1 cellular context compared by ENCODE assay signal in the genomic region with DNA sequence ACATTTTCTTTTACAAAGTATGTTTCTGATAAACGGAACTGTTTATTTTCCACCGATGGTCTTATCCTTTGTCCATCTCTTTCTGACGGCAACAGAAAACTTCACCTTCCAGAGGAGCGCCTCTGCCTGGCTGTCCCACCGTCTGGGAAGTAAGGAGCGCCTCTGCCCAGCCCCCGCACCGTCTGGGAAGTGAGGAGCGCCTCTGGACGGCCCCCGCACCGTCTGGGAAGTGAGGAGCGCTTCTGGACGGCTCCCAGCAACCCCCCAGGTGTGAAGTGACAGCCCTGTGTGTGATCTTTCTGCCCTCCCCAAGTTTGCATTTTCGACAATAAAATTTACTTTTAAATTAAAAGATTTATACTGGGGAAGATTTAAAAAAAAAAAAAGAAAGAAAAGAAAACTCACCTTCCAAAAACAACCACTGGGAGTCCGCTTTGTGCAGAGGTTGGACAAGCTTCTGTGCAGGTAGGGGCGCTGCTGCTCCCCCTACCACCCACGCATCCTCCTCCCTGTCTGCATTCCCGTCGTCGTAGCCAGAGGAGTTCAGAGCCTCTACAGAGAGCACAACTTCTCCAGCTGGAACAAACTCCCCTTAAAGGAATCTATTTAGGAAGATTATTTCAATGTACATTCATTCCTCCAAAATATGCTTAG.
TF ChIP-seq lines count a peak whose summit lies in the region.

No MANE protein-coding gene starts in this region.

TF ChIP-seq in GM12878, 131 proteins besides CTCF, POLR2A, EP300 and RAD21 (continues in another document):
- no peak for TF ChIP-seq MEF2B (IDR thresholded peaks at IDR 0.05; ENCODE audit: partially characterized antibody, poor library complexity, severe bottlenecking)
- TF ChIP-seq MTA2 (IDR thresholded peaks at IDR 0.05; ENCODE audit: low read depth), result no peak
- TF ChIP-seq DPF2 (IDR thresholded peaks at IDR 0.05), result no peak
- no peak for TF ChIP-seq SMAD1 (IDR thresholded peaks at IDR 0.05; ENCODE audit: low read depth, partially characterized antibody)
- no peak for TF ChIP-seq KLF5 (IDR thresholded peaks at IDR 0.05; ENCODE audit: partially characterized antibody)
- TF ChIP-seq, protein P1, sequence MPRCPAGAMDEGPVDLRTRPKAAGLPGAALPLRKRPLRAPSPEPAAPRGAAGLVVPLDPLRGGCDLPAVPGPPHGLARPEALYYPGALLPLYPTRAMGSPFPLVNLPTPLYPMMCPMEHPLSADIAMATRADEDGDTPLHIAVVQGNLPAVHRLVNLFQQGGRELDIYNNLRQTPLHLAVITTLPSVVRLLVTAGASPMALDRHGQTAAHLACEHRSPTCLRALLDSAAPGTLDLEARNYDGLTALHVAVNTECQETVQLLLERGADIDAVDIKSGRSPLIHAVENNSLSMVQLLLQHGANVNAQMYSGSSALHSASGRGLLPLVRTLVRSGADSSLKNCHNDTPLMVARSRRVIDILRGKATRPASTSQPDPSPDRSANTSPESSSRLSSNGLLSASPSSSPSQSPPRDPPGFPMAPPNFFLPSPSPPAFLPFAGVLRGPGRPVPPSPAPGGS (IDR thresholded peaks at IDR 0.05; ENCODE audit: borderline replicate concordance, insufficient read depth, low read depth, low read length, poor library complexity, severe bottlenecking), result no peak
- no peak for TF ChIP-seq EZH2 (IDR thresholded peaks at IDR 0.05; ENCODE audit: borderline replicate concordance, control insufficient read depth, low read depth, low read length)
- TF ChIP-seq EGR1 (IDR thresholded peaks at IDR 0.05; ENCODE audit: borderline replicate concordance in 1 of 2, low read depth in 2 of 2, low read length in 2 of 2), result peak in 1 of 2 experiments; percentile 99; a peak in 2 of 3 replicates
- TF ChIP-seq, protein P2, sequence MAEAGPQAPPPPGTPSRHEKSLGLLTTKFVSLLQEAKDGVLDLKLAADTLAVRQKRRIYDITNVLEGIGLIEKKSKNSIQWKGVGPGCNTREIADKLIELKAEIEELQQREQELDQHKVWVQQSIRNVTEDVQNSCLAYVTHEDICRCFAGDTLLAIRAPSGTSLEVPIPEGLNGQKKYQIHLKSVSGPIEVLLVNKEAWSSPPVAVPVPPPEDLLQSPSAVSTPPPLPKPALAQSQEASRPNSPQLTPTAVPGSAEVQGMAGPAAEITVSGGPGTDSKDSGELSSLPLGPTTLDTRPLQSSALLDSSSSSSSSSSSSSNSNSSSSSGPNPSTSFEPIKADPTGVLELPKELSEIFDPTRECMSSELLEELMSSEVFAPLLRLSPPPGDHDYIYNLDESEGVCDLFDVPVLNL (IDR thresholded peaks at IDR 0.05; ENCODE audit: low read depth, low read length), result no peak
- TF ChIP-seq HCFC1 (IDR thresholded peaks at IDR 0.05; ENCODE audit: low read length), result no peak
- TF ChIP-seq, protein P3, sequence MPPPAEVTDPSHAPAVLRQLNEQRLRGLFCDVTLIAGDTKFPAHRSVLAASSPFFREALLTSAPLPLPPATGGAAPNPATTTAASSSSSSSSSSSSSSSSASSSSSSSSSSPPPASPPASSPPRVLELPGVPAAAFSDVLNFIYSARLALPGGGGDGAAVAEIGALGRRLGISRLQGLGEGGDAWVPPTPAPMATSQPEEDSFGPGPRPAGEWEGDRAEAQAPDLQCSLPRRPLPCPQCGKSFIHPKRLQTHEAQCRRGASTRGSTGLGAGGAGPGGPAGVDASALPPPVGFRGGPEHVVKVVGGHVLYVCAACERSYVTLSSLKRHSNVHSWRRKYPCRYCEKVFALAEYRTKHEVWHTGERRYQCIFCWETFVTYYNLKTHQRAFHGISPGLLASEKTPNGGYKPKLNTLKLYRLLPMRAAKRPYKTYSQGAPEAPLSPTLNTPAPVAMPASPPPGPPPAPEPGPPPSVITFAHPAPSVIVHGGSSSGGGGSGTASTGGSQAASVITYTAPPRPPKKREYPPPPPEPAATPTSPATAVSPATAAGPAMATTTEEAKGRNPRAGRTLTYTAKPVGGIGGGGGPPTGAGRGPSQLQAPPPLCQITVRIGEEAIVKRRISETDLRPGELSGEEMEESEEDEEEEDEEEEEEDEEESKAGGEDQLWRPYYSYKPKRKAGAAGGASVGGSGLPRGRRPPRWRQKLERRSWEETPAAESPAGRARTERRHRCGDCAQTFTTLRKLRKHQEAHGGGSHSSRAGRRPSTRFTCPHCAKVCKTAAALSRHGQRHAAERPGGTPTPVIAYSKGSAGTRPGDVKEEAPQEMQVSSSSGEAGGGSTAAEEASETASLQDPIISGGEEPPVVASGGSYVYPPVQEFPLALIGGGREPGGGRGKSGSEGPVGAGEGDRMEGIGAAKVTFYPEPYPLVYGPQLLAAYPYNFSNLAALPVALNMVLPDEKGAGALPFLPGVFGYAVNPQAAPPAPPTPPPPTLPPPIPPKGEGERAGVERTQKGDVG (CRISPR knock-in tag; IDR thresholded peaks at IDR 0.05), result no peak
- TF ChIP-seq ATF7 (IDR thresholded peaks at IDR 0.05; ENCODE audit: low read depth), result no peak
- TF ChIP-seq, protein P4, sequence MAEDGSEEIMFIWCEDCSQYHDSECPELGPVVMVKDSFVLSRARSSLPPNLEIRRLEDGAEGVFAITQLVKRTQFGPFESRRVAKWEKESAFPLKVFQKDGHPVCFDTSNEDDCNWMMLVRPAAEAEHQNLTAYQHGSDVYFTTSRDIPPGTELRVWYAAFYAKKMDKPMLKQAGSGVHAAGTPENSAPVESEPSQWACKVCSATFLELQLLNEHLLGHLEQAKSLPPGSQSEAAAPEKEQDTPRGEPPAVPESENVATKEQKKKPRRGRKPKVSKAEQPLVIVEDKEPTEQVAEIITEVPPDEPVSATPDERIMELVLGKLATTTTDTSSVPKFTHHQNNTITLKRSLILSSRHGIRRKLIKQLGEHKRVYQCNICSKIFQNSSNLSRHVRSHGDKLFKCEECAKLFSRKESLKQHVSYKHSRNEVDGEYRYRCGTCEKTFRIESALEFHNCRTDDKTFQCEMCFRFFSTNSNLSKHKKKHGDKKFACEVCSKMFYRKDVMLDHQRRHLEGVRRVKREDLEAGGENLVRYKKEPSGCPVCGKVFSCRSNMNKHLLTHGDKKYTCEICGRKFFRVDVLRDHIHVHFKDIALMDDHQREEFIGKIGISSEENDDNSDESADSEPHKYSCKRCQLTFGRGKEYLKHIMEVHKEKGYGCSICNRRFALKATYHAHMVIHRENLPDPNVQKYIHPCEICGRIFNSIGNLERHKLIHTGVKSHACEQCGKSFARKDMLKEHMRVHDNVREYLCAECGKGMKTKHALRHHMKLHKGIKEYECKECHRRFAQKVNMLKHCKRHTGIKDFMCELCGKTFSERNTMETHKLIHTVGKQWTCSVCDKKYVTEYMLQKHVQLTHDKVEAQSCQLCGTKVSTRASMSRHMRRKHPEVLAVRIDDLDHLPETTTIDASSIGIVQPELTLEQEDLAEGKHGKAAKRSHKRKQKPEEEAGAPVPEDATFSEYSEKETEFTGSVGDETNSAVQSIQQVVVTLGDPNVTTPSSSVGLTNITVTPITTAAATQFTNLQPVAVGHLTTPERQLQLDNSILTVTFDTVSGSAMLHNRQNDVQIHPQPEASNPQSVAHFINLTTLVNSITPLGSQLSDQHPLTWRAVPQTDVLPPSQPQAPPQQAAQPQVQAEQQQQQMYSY (CRISPR knock-in tag; IDR thresholded peaks at IDR 0.05), result no peak
- no peak for TF ChIP-seq MEF2A (IDR thresholded peaks at IDR 0.05; ENCODE audit: insufficient read depth, low read depth, low read length)
- no peak for TF ChIP-seq FOXM1 (IDR thresholded peaks at IDR 0.05; ENCODE audit: low read depth, low read length)
- no peak for TF ChIP-seq NFYA (IDR thresholded peaks at IDR 0.05; ENCODE audit: borderline replicate concordance, low read depth, low read length)
- TF ChIP-seq RBBP5 (conservative IDR thresholded peaks at IDR 0.05), result no peak
- TF ChIP-seq, protein P5, sequence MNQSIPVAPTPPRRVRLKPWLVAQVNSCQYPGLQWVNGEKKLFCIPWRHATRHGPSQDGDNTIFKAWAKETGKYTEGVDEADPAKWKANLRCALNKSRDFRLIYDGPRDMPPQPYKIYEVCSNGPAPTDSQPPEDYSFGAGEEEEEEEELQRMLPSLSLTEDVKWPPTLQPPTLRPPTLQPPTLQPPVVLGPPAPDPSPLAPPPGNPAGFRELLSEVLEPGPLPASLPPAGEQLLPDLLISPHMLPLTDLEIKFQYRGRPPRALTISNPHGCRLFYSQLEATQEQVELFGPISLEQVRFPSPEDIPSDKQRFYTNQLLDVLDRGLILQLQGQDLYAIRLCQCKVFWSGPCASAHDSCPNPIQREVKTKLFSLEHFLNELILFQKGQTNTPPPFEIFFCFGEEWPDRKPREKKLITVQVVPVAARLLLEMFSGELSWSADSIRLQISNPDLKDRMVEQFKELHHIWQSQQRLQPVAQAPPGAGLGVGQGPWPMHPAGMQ (IDR thresholded peaks at IDR 0.05; ENCODE audit: borderline replicate concordance), result no peak
- no peak for TF ChIP-seq SMARCA5 (IDR thresholded peaks at IDR 0.05)
- TF ChIP-seq, protein P6, sequence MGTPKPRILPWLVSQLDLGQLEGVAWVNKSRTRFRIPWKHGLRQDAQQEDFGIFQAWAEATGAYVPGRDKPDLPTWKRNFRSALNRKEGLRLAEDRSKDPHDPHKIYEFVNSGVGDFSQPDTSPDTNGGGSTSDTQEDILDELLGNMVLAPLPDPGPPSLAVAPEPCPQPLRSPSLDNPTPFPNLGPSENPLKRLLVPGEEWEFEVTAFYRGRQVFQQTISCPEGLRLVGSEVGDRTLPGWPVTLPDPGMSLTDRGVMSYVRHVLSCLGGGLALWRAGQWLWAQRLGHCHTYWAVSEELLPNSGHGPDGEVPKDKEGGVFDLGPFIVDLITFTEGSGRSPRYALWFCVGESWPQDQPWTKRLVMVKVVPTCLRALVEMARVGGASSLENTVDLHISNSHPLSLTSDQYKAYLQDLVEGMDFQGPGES (IDR thresholded peaks at IDR 0.05), result no peak
- TF ChIP-seq EED (IDR thresholded peaks at IDR 0.05; ENCODE audit: low read depth), result peak; percentile 61; the same call in 1 of the 2 replicates
- TF ChIP-seq RUNX3 (IDR thresholded peaks at IDR 0.05; ENCODE audit: low read length), result peak; percentile 7; the same call in 1 of the 2 replicates
- TF ChIP-seq CREB1 (IDR thresholded peaks at IDR 0.05; ENCODE audit: low read depth), result no peak
- TF ChIP-seq POLR2AphosphoS2 (IDR thresholded peaks at IDR 0.05; ENCODE audit: low read depth, low read length), result no peak
- TF ChIP-seq HDAC6 (IDR thresholded peaks at IDR 0.05; ENCODE audit: unreplicated experiment), result no peak
- TF ChIP-seq, protein P7, sequence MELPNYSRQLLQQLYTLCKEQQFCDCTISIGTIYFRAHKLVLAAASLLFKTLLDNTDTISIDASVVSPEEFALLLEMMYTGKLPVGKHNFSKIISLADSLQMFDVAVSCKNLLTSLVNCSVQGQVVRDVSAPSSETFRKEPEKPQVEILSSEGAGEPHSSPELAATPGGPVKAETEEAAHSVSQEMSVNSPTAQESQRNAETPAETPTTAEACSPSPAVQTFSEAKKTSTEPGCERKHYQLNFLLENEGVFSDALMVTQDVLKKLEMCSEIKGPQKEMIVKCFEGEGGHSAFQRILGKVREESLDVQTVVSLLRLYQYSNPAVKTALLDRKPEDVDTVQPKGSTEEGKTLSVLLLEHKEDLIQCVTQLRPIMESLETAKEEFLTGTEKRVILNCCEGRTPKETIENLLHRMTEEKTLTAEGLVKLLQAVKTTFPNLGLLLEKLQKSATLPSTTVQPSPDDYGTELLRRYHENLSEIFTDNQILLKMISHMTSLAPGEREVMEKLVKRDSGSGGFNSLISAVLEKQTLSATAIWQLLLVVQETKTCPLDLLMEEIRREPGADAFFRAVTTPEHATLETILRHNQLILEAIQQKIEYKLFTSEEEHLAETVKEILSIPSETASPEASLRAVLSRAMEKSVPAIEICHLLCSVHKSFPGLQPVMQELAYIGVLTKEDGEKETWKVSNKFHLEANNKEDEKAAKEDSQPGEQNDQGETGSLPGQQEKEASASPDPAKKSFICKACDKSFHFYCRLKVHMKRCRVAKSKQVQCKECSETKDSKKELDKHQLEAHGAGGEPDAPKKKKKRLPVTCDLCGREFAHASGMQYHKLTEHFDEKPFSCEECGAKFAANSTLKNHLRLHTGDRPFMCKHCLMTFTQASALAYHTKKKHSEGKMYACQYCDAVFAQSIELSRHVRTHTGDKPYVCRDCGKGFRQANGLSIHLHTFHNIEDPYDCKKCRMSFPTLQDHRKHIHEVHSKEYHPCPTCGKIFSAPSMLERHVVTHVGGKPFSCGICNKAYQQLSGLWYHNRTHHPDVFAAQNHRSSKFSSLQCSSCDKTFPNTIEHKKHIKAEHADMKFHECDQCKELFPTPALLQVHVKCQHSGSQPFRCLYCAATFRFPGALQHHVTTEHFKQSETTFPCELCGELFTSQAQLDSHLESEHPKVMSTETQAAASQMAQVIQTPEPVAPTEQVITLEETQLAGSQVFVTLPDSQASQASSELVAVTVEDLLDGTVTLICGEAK (IDR thresholded peaks at IDR 0.05; ENCODE audit: borderline replicate concordance), result no peak
- TF ChIP-seq, protein P8, sequence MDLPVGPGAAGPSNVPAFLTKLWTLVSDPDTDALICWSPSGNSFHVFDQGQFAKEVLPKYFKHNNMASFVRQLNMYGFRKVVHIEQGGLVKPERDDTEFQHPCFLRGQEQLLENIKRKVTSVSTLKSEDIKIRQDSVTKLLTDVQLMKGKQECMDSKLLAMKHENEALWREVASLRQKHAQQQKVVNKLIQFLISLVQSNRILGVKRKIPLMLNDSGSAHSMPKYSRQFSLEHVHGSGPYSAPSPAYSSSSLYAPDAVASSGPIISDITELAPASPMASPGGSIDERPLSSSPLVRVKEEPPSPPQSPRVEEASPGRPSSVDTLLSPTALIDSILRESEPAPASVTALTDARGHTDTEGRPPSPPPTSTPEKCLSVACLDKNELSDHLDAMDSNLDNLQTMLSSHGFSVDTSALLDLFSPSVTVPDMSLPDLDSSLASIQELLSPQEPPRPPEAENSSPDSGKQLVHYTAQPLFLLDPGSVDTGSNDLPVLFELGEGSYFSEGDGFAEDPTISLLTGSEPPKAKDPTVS (IDR thresholded peaks at IDR 0.05; ENCODE audit: low read depth, low read length), result no peak
- no peak for TF ChIP-seq ZNF207 (IDR thresholded peaks at IDR 0.05; ENCODE audit: borderline replicate concordance)
- no peak for TF ChIP-seq STAT3 (IDR thresholded peaks at IDR 0.05; ENCODE audit: low read depth, low read length)
- no peak for TF ChIP-seq FOS (IDR thresholded peaks at IDR 0.05; ENCODE audit: borderline replicate concordance, extremely low read depth, insufficient read length)
- TF ChIP-seq ZNF274 (IDR thresholded peaks at IDR 0.05; ENCODE audit: insufficient read depth, insufficient read length), result no peak
- TF ChIP-seq ZNF384 (IDR thresholded peaks at IDR 0.05; ENCODE audit: borderline replicate concordance, low read depth, low read length), result 0 out of 2 replicates have a peak, but pooled peaks have one; percentile 30
- TF ChIP-seq, protein P9, sequence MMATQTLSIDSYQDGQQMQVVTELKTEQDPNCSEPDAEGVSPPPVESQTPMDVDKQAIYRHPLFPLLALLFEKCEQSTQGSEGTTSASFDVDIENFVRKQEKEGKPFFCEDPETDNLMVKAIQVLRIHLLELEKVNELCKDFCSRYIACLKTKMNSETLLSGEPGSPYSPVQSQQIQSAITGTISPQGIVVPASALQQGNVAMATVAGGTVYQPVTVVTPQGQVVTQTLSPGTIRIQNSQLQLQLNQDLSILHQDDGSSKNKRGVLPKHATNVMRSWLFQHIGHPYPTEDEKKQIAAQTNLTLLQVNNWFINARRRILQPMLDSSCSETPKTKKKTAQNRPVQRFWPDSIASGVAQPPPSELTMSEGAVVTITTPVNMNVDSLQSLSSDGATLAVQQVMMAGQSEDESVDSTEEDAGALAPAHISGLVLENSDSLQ (IDR thresholded peaks at IDR 0.05), result no peak
